ENCODE assay signal across 1 cellular context in the genomic region with DNA sequence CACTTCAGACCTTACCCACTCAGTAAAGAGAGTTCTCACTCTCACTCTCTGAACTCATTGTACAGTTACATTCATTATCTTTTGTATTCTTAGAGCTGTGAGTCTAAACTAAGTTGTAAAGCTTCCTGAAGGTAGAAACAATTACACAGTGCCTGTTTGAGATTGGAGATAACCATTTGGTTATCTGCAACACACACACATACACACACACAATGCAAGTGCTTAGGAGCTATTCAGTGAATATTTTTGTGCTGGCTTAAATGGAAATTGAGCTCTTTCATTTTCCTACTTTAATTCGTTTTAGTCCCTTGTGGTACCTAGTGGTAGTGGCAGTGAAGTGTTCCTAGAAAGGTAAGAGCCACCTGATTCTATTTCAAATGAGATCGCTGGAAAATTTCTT.
A peak's percentile ranks its signal among the peaks of the same experiment; 100 is the strongest.
TF ChIP-seq lines count a peak whose summit lies in the region.

No MANE protein-coding gene starts in this region.

TF ChIP-seq in K562, 482 proteins besides CTCF, POLR2A, EP300 and RAD21 (continued from another document):
- TF ChIP-seq, protein P1, sequence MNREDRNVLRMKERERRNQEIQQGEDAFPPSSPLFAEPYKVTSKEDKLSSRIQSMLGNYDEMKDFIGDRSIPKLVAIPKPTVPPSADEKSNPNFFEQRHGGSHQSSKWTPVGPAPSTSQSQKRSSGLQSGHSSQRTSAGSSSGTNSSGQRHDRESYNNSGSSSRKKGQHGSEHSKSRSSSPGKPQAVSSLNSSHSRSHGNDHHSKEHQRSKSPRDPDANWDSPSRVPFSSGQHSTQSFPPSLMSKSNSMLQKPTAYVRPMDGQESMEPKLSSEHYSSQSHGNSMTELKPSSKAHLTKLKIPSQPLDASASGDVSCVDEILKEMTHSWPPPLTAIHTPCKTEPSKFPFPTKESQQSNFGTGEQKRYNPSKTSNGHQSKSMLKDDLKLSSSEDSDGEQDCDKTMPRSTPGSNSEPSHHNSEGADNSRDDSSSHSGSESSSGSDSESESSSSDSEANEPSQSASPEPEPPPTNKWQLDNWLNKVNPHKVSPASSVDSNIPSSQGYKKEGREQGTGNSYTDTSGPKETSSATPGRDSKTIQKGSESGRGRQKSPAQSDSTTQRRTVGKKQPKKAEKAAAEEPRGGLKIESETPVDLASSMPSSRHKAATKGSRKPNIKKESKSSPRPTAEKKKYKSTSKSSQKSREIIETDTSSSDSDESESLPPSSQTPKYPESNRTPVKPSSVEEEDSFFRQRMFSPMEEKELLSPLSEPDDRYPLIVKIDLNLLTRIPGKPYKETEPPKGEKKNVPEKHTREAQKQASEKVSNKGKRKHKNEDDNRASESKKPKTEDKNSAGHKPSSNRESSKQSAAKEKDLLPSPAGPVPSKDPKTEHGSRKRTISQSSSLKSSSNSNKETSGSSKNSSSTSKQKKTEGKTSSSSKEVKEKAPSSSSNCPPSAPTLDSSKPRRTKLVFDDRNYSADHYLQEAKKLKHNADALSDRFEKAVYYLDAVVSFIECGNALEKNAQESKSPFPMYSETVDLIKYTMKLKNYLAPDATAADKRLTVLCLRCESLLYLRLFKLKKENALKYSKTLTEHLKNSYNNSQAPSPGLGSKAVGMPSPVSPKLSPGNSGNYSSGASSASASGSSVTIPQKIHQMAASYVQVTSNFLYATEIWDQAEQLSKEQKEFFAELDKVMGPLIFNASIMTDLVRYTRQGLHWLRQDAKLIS (CRISPR knock-in tag; IDR thresholded peaks at IDR 0.05), result no peak
- TF ChIP-seq ZNF584 (CRISPR knock-in tag; IDR thresholded peaks at IDR 0.05; ENCODE audit: low read depth) (no peak), SOX6 (IDR thresholded peaks at IDR 0.05) (peak; percentile 99), POLR2H (tag; IDR thresholded peaks at IDR 0.05; ENCODE audit: low read depth) (0 out of 2 replicates have a peak, but pooled peaks have one; percentile 37), BRD9 (IDR thresholded peaks at IDR 0.05; ENCODE audit: low read depth, partially characterized antibody) (peak; percentile 48), MAFF (IDR thresholded peaks at IDR 0.05; ENCODE audit: low read length) (no peak), ZBED1 (IDR thresholded peaks at IDR 0.05) (0 out of 2 replicates have a peak, but pooled peaks have one; percentile 11), KDM2B (CRISPR knock-in tag; IDR thresholded peaks at IDR 0.05) (no peak), TEAD2 (tag; IDR thresholded peaks at IDR 0.05) (no peak), POLR2AphosphoS5 (IDR thresholded peaks at IDR 0.05; ENCODE audit: control insufficient read depth, insufficient read depth, low read depth, low read length) (peak; percentile 58; the same call in 1 of the 2 replicates), KLF16 (IDR thresholded peaks at IDR 0.05) (peak; percentile 72; the same call in 1 of the 2 replicates), RB1 (IDR thresholded peaks at IDR 0.05; ENCODE audit: low read depth) (no peak), SMARCB1 (IDR thresholded peaks at IDR 0.05; ENCODE audit: insufficient read length, low read depth) (peak; percentile 95), ZNF79 (CRISPR knock-in tag; IDR thresholded peaks at IDR 0.05; ENCODE audit: low read depth) (no peak), CBFA2T2 (conservative IDR thresholded peaks at IDR 0.05) (peak; percentile 86), HDAC1 (IDR thresholded peaks at IDR 0.05) (0 out of 4 replicates have a peak, but pooled peaks of 1 of the 2 experiments have one; percentile 39), HNRNPUL1 (IDR thresholded peaks at IDR 0.05; ENCODE audit: low read length) (no peak), SMARCC2 (IDR thresholded peaks at IDR 0.05; ENCODE audit: low read depth) (peak; percentile 80)
- TF ChIP-seq, protein P2, sequence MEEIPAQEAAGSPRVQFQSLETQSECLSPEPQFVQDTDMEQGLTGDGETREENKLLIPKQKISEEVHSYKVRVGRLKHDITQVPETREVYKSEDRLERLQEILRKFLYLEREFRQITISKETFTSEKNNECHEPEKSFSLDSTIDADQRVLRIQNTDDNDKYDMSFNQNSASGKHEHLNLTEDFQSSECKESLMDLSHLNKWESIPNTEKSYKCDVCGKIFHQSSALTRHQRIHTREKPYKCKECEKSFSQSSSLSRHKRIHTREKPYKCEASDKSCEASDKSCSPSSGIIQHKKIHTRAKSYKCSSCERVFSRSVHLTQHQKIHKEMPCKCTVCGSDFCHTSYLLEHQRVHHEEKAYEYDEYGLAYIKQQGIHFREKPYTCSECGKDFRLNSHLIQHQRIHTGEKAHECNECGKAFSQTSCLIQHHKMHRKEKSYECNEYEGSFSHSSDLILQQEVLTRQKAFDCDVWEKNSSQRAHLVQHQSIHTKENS (CRISPR knock-in tag; IDR thresholded peaks at IDR 0.05), result no peak
- TF ChIP-seq, protein P3, sequence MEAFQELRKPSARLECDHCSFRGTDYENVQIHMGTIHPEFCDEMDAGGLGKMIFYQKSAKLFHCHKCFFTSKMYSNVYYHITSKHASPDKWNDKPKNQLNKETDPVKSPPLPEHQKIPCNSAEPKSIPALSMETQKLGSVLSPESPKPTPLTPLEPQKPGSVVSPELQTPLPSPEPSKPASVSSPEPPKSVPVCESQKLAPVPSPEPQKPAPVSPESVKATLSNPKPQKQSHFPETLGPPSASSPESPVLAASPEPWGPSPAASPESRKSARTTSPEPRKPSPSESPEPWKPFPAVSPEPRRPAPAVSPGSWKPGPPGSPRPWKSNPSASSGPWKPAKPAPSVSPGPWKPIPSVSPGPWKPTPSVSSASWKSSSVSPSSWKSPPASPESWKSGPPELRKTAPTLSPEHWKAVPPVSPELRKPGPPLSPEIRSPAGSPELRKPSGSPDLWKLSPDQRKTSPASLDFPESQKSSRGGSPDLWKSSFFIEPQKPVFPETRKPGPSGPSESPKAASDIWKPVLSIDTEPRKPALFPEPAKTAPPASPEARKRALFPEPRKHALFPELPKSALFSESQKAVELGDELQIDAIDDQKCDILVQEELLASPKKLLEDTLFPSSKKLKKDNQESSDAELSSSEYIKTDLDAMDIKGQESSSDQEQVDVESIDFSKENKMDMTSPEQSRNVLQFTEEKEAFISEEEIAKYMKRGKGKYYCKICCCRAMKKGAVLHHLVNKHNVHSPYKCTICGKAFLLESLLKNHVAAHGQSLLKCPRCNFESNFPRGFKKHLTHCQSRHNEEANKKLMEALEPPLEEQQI (IDR thresholded peaks at IDR 0.05), result peak; percentile 91
- TF ChIP-seq, protein P4, sequence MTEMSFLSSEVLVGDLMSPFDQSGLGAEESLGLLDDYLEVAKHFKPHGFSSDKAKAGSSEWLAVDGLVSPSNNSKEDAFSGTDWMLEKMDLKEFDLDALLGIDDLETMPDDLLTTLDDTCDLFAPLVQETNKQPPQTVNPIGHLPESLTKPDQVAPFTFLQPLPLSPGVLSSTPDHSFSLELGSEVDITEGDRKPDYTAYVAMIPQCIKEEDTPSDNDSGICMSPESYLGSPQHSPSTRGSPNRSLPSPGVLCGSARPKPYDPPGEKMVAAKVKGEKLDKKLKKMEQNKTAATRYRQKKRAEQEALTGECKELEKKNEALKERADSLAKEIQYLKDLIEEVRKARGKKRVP (CRISPR knock-in tag; IDR thresholded peaks at IDR 0.05), result no peak
- TF ChIP-seq, protein P5, sequence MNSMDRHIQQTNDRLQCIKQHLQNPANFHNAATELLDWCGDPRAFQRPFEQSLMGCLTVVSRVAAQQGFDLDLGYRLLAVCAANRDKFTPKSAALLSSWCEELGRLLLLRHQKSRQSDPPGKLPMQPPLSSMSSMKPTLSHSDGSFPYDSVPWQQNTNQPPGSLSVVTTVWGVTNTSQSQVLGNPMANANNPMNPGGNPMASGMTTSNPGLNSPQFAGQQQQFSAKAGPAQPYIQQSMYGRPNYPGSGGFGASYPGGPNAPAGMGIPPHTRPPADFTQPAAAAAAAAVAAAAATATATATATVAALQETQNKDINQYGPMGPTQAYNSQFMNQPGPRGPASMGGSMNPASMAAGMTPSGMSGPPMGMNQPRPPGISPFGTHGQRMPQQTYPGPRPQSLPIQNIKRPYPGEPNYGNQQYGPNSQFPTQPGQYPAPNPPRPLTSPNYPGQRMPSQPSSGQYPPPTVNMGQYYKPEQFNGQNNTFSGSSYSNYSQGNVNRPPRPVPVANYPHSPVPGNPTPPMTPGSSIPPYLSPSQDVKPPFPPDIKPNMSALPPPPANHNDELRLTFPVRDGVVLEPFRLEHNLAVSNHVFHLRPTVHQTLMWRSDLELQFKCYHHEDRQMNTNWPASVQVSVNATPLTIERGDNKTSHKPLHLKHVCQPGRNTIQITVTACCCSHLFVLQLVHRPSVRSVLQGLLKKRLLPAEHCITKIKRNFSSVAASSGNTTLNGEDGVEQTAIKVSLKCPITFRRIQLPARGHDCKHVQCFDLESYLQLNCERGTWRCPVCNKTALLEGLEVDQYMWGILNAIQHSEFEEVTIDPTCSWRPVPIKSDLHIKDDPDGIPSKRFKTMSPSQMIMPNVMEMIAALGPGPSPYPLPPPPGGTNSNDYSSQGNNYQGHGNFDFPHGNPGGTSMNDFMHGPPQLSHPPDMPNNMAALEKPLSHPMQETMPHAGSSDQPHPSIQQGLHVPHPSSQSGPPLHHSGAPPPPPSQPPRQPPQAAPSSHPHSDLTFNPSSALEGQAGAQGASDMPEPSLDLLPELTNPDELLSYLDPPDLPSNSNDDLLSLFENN (IDR thresholded peaks at IDR 0.05; ENCODE audit: low read depth in 2 of 2, low read length in 2 of 2), result peak in 1 of 2 experiments; percentile 35; a peak in 1 of 4 replicates
